In genomic region chr4:102759835-102760644, GRCh38 we compare ENCODE assay signal across 9 cellular contexts. TPM values are rescaled to one million over a fixed set of nuclear protein-coding genes. Genes with fewer than 3 reads are reported as not detected.
DNase-seq lines count a peak whose midpoint lies in the region; ATAC-seq, FAIRE-seq and TF ChIP-seq lines count a peak whose summit lies in the region.
"Had no signal": no experiment of that assay in that cellular context is flagged by ENCODE, and none has a peak within 500 bp of the region (broad histone marks: within the 10 kb centered on the region; RNA-seq: fewer than 3 reads in every experiment).

No MANE protein-coding gene starts in this region.

- TF ChIP-seq POLR2A in HepG2 (IDR thresholded peaks at IDR 0.05; ENCODE audit: insufficient read depth in 1 of 2, low read depth in 2 of 2, low read length in 2 of 2) = no peak; a peak in 1 of 4 replicates

- peak overlapping the region; percentile 66 for H2AFZ ChIP-seq in HepG2 (ENCODE audit: low read length)

- WGBS in HepG2 (ENCODE audit: low lambda C conversion rate) = under 1% methylated on average over 22 of the region's 25 CpGs

- TF ChIP-seq EP300 in HepG2 (IDR thresholded peaks at IDR 0.05; ENCODE audit: low read depth in 2 of 2, low read length in 2 of 2) (no peak), HepG2 (CRISPR knock-in tag; IDR thresholded peaks at IDR 0.05; ENCODE audit: borderline replicate concordance) (0 out of 2 replicates have a peak, but pooled peaks have one; percentile 1)

- peak; percentile 45 for ATAC-seq in GM21381 (IDR thresholded peaks at IDR 0.05; ENCODE audit: unreplicated experiment)
- ATAC-seq in HG03565 (IDR thresholded peaks at IDR 0.05; ENCODE audit: unreplicated experiment) = peak; percentile 56
- ATAC-seq in HepG2 = peak; percentile 42

- peaks cover 6% of the 10 kb centered on the region for H3K27me3 Mint-ChIP-seq in dendritic cell treated with granulocyte-macrophage colony-stimulating factor and Interleukin-4, amounts not matched to agents 40 ng/mL and 50 ng/mL, for 4 days

- H3K79me2 ChIP-seq in HepG2 (ENCODE audit: insufficient read depth, low read length) = peaks cover 40% of the 10 kb centered on the region

- no peaks in the 10 kb centered on the region; a peak in 1 of 5 replicates for H3K27me3 ChIP-seq in HepG2 (ENCODE audit: control insufficient read depth in 1 of 2, insufficient read depth in 2 of 2, low read length in 2 of 2)
- H3K27me3 ChIP-seq in stomach smooth muscle (ENCODE audit: control insufficient read depth in 1 of 2, insufficient read depth in 2 of 2, low read length in 2 of 2) = peaks cover 0 to 3% of the 10 kb centered on the region in 2 donors

- intact Hi-C loops in dendritic cell treated with granulocyte-macrophage colony-stimulating factor and Interleukin-4, amounts not matched to agents 40 ng/mL and 50 ng/mL, for 4 days (cut with micrococcal nuclease) = loop anchor here (1.0 to 5.0 kb wide), 3 partner anchors 47 to 109 kb away; partner anchors contain the start of genes CISD2 and UBE2D3
- intact Hi-C loops in HepG2 (cut with micrococcal nuclease; ENCODE audit: unreplicated experiment) = loop anchor here (5.0 kb wide), 2 partner anchors 43 to 67 kb away; partner anchors contain the start of gene UBE2D3

- no peak for TF ChIP-seq CTCF in HepG2 (CRISPR knock-in tag; IDR thresholded peaks at IDR 0.05)

- H3K9me3 Mint-ChIP-seq in dendritic cell treated with granulocyte-macrophage colony-stimulating factor and Interleukin-4, amounts not matched to agents 40 ng/mL and 50 ng/mL, for 4 days = no peaks in the 10 kb centered on the region

- POLR2A ChIA-PET in HepG2 (lab: Yijun Ruan, JAX) = interaction anchor here (1.1 to 2.0 kb wide), 6 partner anchors 19 to 139 kb away, joined by 4 to 19 read pairs (median 5); partner anchors contain the start of gene UBE2D3

- H3K27ac Mint-ChIP-seq in dendritic cell treated with granulocyte-macrophage colony-stimulating factor and Interleukin-4, amounts not matched to agents 40 ng/mL and 50 ng/mL, for 4 days = peak overlapping the region; percentile 96

- peak overlapping the region; percentile 84 to 95 (median 90) for H3K4me3 ChIP-seq in HepG2 (replicated peaks in 1 of 3; ENCODE audit: insufficient read depth in 1 of 3, low read depth in 2 of 3, low read length in 3 of 3)
- H3K4me3 ChIP-seq in stomach smooth muscle (ENCODE audit: low read length in 2 of 2) = peak overlapping the region; percentile 96 to 97

- peaks cover 39% of the 10 kb centered on the region for H3K36me3 Mint-ChIP-seq in dendritic cell treated with granulocyte-macrophage colony-stimulating factor and Interleukin-4, amounts not matched to agents 40 ng/mL and 50 ng/mL, for 4 days (ENCODE audit: low read depth)

- peak overlapping the region; percentile 70 for H3K9ac ChIP-seq in HepG2 (ENCODE audit: insufficient read depth, low read depth, low read length)
- H3K9ac ChIP-seq in stomach smooth muscle (ENCODE audit: low read length in 2 of 2) = peak overlapping the region; percentile 74 to 80

- in situ Hi-C loops in HepG2 (cut with HindIII; ENCODE audit: extremely low pct_ligation_motif_present, low pct_unique_long_range_greater_than_20kb) = no loop called here

- peaks cover 49% of the 10 kb centered on the region for H3K4me1 Mint-ChIP-seq in dendritic cell treated with granulocyte-macrophage colony-stimulating factor and Interleukin-4, amounts not matched to agents 40 ng/mL and 50 ng/mL, for 4 days (ENCODE audit: low read depth)

- BruUV-seq in HepG2 (replicated peaks; lab: Mats Ljungman, UMichigan) = TSS peak; percentile 59

- H3K9me3 ChIP-seq in HepG2 (ENCODE audit: low read length) = no peaks in the 10 kb centered on the region
- no peaks in the 10 kb centered on the region for H3K9me3 ChIP-seq in stomach smooth muscle (ENCODE audit: control insufficient read depth in 2 of 2, low read length in 2 of 2)

- FAIRE-seq in HepG2 (lab: Jason Lieb, UNC) = peak; percentile 49
- FAIRE-seq: A204.1 had no signal

- CTCF ChIA-PET in HepG2 (lab: Yijun Ruan, JAX; ENCODE audit: low intra/inter-chr PET ratio, low total read pairs) = no interaction called here

- H3K4me3 Mint-ChIP-seq in dendritic cell treated with granulocyte-macrophage colony-stimulating factor and Interleukin-4, amounts not matched to agents 40 ng/mL and 50 ng/mL, for 4 days = peak overlapping the region; percentile 82

- H4K20me1 ChIP-seq in HepG2 (ENCODE audit: insufficient read depth, low read length) = no peaks in the 10 kb centered on the region

- DNase-seq in DMS 273 (lab: John Stamatoyannopoulos, UW; ENCODE audit: unreplicated experiment) (peak; percentile 52), DMS 273 treated with DMSO at 0.1 percent for 48 hours (lab: John Stamatoyannopoulos, UW) (no peak), SKM-1 (lab: John Stamatoyannopoulos, UW; ENCODE audit: unreplicated experiment) (peak; percentile 94), HepG2 (ENCODE audit: low spot score) (peak; percentile 32)

- H3K27ac ChIP-seq in HepG2 (ENCODE audit: extremely low read length, insufficient read depth, low read length) (peak overlapping the region; percentile 69), stomach smooth muscle (ENCODE audit: low read length) (peak overlapping the region; percentile 62)

- peak overlapping the region; percentile 99 for H3K4me2 ChIP-seq in HepG2 (ENCODE audit: low read depth, low read length)

- TF ChIP-seq RAD21 in HepG2 (CRISPR knock-in tag; IDR thresholded peaks at IDR 0.05) = no peak

- H3K4me1 ChIP-seq in HepG2 (ENCODE audit: insufficient read depth, low read length) = peaks cover 46% of the 10 kb centered on the region
- H3K4me1 ChIP-seq in stomach smooth muscle (ENCODE audit: control insufficient read depth, insufficient read depth, low read length) = peaks cover 11% of the 10 kb centered on the region

- H3K36me3 ChIP-seq in HepG2 (replicated peaks in 1 of 2; ENCODE audit: control insufficient read depth in 1 of 2, insufficient read depth in 2 of 2, low read length in 2 of 2) (no peaks in the 10 kb centered on the region), stomach smooth muscle (ENCODE audit: control insufficient read depth in 2 of 2, insufficient read depth in 2 of 2, low read length in 2 of 2) (no peaks in the 10 kb centered on the region)

TF ChIP-seq in HepG2, 621 proteins besides CTCF, POLR2A, EP300 and RAD21 (continues in another document):
- TF ChIP-seq ZNF567 (CRISPR knock-in tag; IDR thresholded peaks at IDR 0.05; ENCODE audit: borderline replicate concordance) (0 out of 2 replicates have a peak, but pooled peaks have one; percentile 13), ZSCAN29 (CRISPR knock-in tag; conservative IDR thresholded peaks at IDR 0.05) (no peak), ZNF724P (CRISPR knock-in tag; IDR thresholded peaks at IDR 0.05; ENCODE audit: borderline replicate concordance) (no peak), ZBTB34 (CRISPR knock-in tag; IDR thresholded peaks at IDR 0.05) (no peak)
- TF ChIP-seq, protein P1, sequence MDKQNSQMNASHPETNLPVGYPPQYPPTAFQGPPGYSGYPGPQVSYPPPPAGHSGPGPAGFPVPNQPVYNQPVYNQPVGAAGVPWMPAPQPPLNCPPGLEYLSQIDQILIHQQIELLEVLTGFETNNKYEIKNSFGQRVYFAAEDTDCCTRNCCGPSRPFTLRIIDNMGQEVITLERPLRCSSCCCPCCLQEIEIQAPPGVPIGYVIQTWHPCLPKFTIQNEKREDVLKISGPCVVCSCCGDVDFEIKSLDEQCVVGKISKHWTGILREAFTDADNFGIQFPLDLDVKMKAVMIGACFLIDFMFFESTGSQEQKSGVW (CRISPR knock-in tag; IDR thresholded peaks at IDR 0.05; ENCODE audit: borderline replicate concordance) = no peak

RNA-seq across cellular contexts. Expression of gene MANBA, which starts 0.7 kb away (rescaled TPM):
- total RNA-seq in HepG2 (2016; rRNA removed; fragmentation: Illumina TruSeq; extraction: Trizol) = 17.1 and 33.3 TPM in 2 replicates
- total RNA-seq in HepG2 (2016; cell fraction: cytosol; rRNA removed; fragmentation: Illumina TruSeq; extraction: Trizol; ENCODE audit: low read depth) = 13.0 and 17.3 TPM in 2 replicates
- total RNA-seq in HepG2 (2016; cell fraction: insoluble cytoplasmic fraction; rRNA removed; fragmentation: Illumina TruSeq; extraction: Trizol) = 15.2 and 34.6 TPM in 2 replicates
- total RNA-seq in HepG2 (2016; cell fraction: membrane; rRNA removed; fragmentation: Illumina TruSeq; extraction: Trizol) = 11.0 and 13.6 TPM in 2 replicates
- 32.1 and 36.1 TPM in 2 replicates for total RNA-seq in HepG2 (2016; cell fraction: nucleus; rRNA removed; fragmentation: Illumina TruSeq; extraction: Trizol)
- 11.7 and 11.9 TPM in 2 replicates for polyA plus RNA-seq in HepG2 (2011; rRNA removed)
- polyA plus RNA-seq in HepG2 (2011; cell fraction: cytosol; rRNA removed) = 7.6 and 12.6 TPM in 2 replicates
- 17.6 and 20.6 TPM in 2 replicates for polyA plus RNA-seq in HepG2 (2011; cell fraction: nucleus; rRNA removed)
- polyA plus RNA-seq in HepG2 (2012) = 30.1 and 31.4 TPM in 2 replicates
- polyA plus RNA-seq in HepG2 (2016; cell fraction: cytosol; fragmentation: Illumina TruSeq; extraction: Trizol; ENCODE audit: low read depth) = 1.2 and 1.4 TPM in 2 replicates
- polyA plus RNA-seq in HepG2 (2016; cell fraction: insoluble cytoplasmic fraction; fragmentation: Illumina TruSeq; extraction: Trizol; ENCODE audit: low read depth) = 8.8 and 10.0 TPM in 2 replicates
- polyA plus RNA-seq in HepG2 (2016; cell fraction: membrane; fragmentation: Illumina TruSeq; extraction: Trizol; ENCODE audit: low read depth) = 3.3 and 3.9 TPM in 2 replicates
- 28.0 and 30.1 TPM in 2 replicates for polyA plus RNA-seq in HepG2 (2016; cell fraction: nucleus; fragmentation: Illumina TruSeq; extraction: Trizol; ENCODE audit: insufficient read depth, low read depth)
- 10.8 and 29.4 TPM in 2 replicates for polyA minus RNA-seq in HepG2 (2011; rRNA and poly(A)+ RNA removed; ENCODE audit: low replicate concordance)
- 14.9 and 17.1 TPM in 2 replicates for polyA minus RNA-seq in HepG2 (2011; cell fraction: cytosol; rRNA and poly(A)+ RNA removed)
- polyA minus RNA-seq in HepG2 (2011; cell fraction: nucleus; rRNA and poly(A)+ RNA removed) = 39.5 and 40.0 TPM in 2 replicates
